33 cellular contexts compared by ENCODE assay signal in genomic region chr7:13197501-13197900, GRCh38.
DNase-seq lines count a peak whose midpoint lies in the region; ATAC-seq and TF ChIP-seq lines count a peak whose summit lies in the region.
"Had no signal": no experiment of that assay in that cellular context is flagged by ENCODE, and none has a peak within 500 bp of the region (broad histone marks: within the 10 kb centered on the region; RNA-seq: fewer than 3 reads in every experiment).

No MANE protein-coding gene starts in this region.

- H3K27ac Mint-ChIP-seq in Calu3 (ENCODE audit: unreplicated experiment) = no peak overlapping the region
- H3K27ac Mint-ChIP-seq: activated CD8-positive, alpha-beta T cell treated with anti-CD3 and anti-CD28 coated beads, Interleukin-2, amount 10 ng/mL, durations not matched to agents 7 days and 5 days; activated naive CD4-positive, alpha-beta T cell treated with anti-CD3 and anti-CD28 coated beads, Interleukin-2, amount 50 U/mL, for 72 hours; activated T-helper 2 cell treated with anti-CD3 and anti-CD28 coated beads, Interferon-gamma antibody, Interleukin-2, Interleukin-4, amounts not matched to agents 10 μg/mL and 5 μg/mL and 100 μg/mL, durations not matched to agents 14 hours and 24 hours and 36 hours; B cell; CD8-positive, alpha-beta memory T cell; IgD-negative memory B cell had no signal

- no peak overlapping the region for H2AFZ ChIP-seq in GM23248
- H2AFZ ChIP-seq in PC-3 (ENCODE audit: low read length) = no peak overlapping the region
- no peak overlapping the region for H2AFZ ChIP-seq in fibroblast of lung (ENCODE audit: low read length)
- H2AFZ ChIP-seq: GM23338 had no signal

- ATAC-seq in PC-3 = peak; percentile 83
- ATAC-seq in GM21619 (IDR thresholded peaks at IDR 0.05; ENCODE audit: unreplicated experiment) = no peak
- no peak for ATAC-seq in lower lobe of right lung
- ATAC-seq: activated CD8-positive, alpha-beta T cell treated with anti-CD3 and anti-CD28 coated beads, Interleukin-2, amount 10 ng/mL, durations not matched to agents 7 days and 5 days; activated naive CD4-positive, alpha-beta T cell treated with anti-CD3 and anti-CD28 coated beads, Interleukin-2, amount 50 U/mL, for 72 hours; foreskin keratinocyte; GM23338; heart left ventricle; pancreas had no signal

- POLR2A ChIA-PET in PC-3 (lab: Charles Lee; ENCODE audit: unreplicated experiment) = no interaction called here

- H3K27me3 ChIP-seq in GM23248 (replicated peaks; ENCODE audit: insufficient read depth) (no peaks in the 10 kb centered on the region), PC-3 (ENCODE audit: low read length) (no peaks in the 10 kb centered on the region), fibroblast of lung (ENCODE audit: control insufficient read depth, insufficient read depth, low read length) (no peaks in the 10 kb centered on the region), lower lobe of right lung (ENCODE audit: low read depth) (no peaks in the 10 kb centered on the region)
- H3K27me3 ChIP-seq: ascending aorta, dorsolateral prefrontal cortex, foreskin keratinocyte, heart left ventricle, pancreas, stomach, tibial nerve had no signal

- H3K36me3 ChIP-seq in GM23248 (ENCODE audit: low read depth) (no peaks in the 10 kb centered on the region), PC-3 (ENCODE audit: low read depth, low read length) (no peaks in the 10 kb centered on the region), fibroblast of lung (ENCODE audit: control insufficient read depth, insufficient read depth, low read length) (no peaks in the 10 kb centered on the region), lower lobe of right lung (no peaks in the 10 kb centered on the region)
- H3K36me3 ChIP-seq: ascending aorta, heart left ventricle, pancreas, stomach, tibial nerve had no signal

- H3K27ac ChIP-seq in GM23248 = no peak overlapping the region
- no peak overlapping the region for H3K27ac ChIP-seq in PC-3 (ENCODE audit: low read length)
- H3K27ac ChIP-seq in fibroblast of lung (ENCODE audit: insufficient read depth, low read length) = no peak overlapping the region
- H3K27ac ChIP-seq in lower lobe of right lung = no peak overlapping the region
- H3K27ac ChIP-seq: ascending aorta, dorsolateral prefrontal cortex, foreskin keratinocyte, heart left ventricle, pancreas, stomach, tibial nerve had no signal

- no peaks in the 10 kb centered on the region for H3K36me3 Mint-ChIP-seq in Calu3 (ENCODE audit: insufficient read depth, unreplicated experiment)
- H3K36me3 Mint-ChIP-seq: activated naive CD4-positive, alpha-beta T cell treated with anti-CD3 and anti-CD28 coated beads, Interleukin-2, amount 50 U/mL, for 72 hours; CD8-positive, alpha-beta memory T cell; IgD-negative memory B cell had no signal

- H3K27me3 Mint-ChIP-seq in Calu3 (ENCODE audit: unreplicated experiment) = no peaks in the 10 kb centered on the region
- H3K27me3 Mint-ChIP-seq: central memory CD8-positive, alpha-beta T cell; IgD-negative memory B cell had no signal

- CTCF ChIA-PET in PC-3 (lab: Charles Lee) (no interaction called here), Calu3 (lab: Charles Lee) (no interaction called here)

- no peaks in the 10 kb centered on the region for H3F3A ChIP-seq in GM23248 (ENCODE audit: insufficient read depth)
- no peaks in the 10 kb centered on the region for H3F3A ChIP-seq in PC-3 (ENCODE audit: low read length, unreplicated experiment)

- no peaks in the 10 kb centered on the region for H3K9me3 Mint-ChIP-seq in Calu3 (ENCODE audit: low read depth, unreplicated experiment)
- H3K9me3 Mint-ChIP-seq: activated naive CD4-positive, alpha-beta T cell treated with anti-CD3 and anti-CD28 coated beads, Interleukin-2, amount 50 U/mL, for 72 hours; activated T-helper 2 cell treated with anti-CD3 and anti-CD28 coated beads, Interferon-gamma antibody, Interleukin-2, Interleukin-4, amounts not matched to agents 10 μg/mL and 5 μg/mL and 100 μg/mL, durations not matched to agents 14 hours and 24 hours and 36 hours; CD8-positive, alpha-beta memory T cell; central memory CD8-positive, alpha-beta T cell; GM23338; IgD-negative memory B cell had no signal

- H3K4me2 ChIP-seq in GM23248 (ENCODE audit: unreplicated experiment) (no peak overlapping the region), PC-3 (ENCODE audit: low read length) (peak overlapping the region; percentile 48), fibroblast of lung (ENCODE audit: extremely low read depth, insufficient read depth, low read length) (no peak overlapping the region)
- H3K4me2 ChIP-seq: GM23338 had no signal

- no peaks in the 10 kb centered on the region for H3K9me2 ChIP-seq in GM23248 (ENCODE audit: insufficient read depth)
- H3K9me2 ChIP-seq in PC-3 (replicated peaks; ENCODE audit: low read length) = no peaks in the 10 kb centered on the region

- H3K79me2 ChIP-seq in GM23248 (ENCODE audit: insufficient read depth) (no peaks in the 10 kb centered on the region), PC-3 (ENCODE audit: low read length) (no peaks in the 10 kb centered on the region), fibroblast of lung (ENCODE audit: control insufficient read depth, insufficient read depth, low read length) (no peaks in the 10 kb centered on the region)

- BruUV-seq in PC-3 (replicated peaks; lab: Mats Ljungman, UMichigan) (no TSS peak), Calu3 (replicated peaks; lab: Mats Ljungman, UMichigan) (no TSS peak)

- DNase-seq in A172 (ENCODE audit: low spot score) = peak; percentile 13
- peak; percentile 52 for DNase-seq in GM23248
- peak; percentile 78 for DNase-seq in PC-3
- peak; percentile 58 to 78 for DNase-seq in fibroblast of lung (ENCODE audit: low read depth in 2 of 2)
- DNase-seq in superior temporal gyrus (ENCODE audit: extremely low spot score) = no peak
- no peak for DNase-seq in lower lobe of right lung
- no peak for DNase-seq in Calu3
- DNase-seq: 8988T; activated CD4-positive, alpha-beta T cell treated with anti-CD3 and anti-CD28 coated beads for 1 hour; activated CD8-positive, alpha-beta T cell treated with anti-CD3 and anti-CD28 coated beads, Interleukin-2, amount 10 ng/mL, durations not matched to agents 7 days and 5 days; CD8-positive, alpha-beta memory T cell; DMS79 treated with DMSO at 0.1 percent for 48 hours; dorsolateral prefrontal cortex; heart left ventricle; MM.1S; NCI-H1417; NCI-H2081 treated with DMSO at 0.1 percent for 48 hours; pancreas; retina; stimulated activated CD4-positive, alpha-beta T cell treated with anti-CD3 and anti-CD28 coated beads, Interleukin-2, amount 100 ng/mL, for 24 hours; stomach; T-helper 1 cell had no signal

- no peaks in the 10 kb centered on the region for H3K4me1 Mint-ChIP-seq in Calu3 (ENCODE audit: low read depth, unreplicated experiment)
- H3K4me1 Mint-ChIP-seq: B cell; CD8-positive, alpha-beta memory T cell; central memory CD8-positive, alpha-beta T cell; GM23338 had no signal

- no peak overlapping the region for H3K4me3 Mint-ChIP-seq in Calu3 (ENCODE audit: low read depth, unreplicated experiment)
- H3K4me3 Mint-ChIP-seq: activated CD8-positive, alpha-beta T cell treated with anti-CD3 and anti-CD28 coated beads, Interleukin-2, amount 10 ng/mL, durations not matched to agents 7 days and 5 days; B cell; CD8-positive, alpha-beta memory T cell; central memory CD8-positive, alpha-beta T cell; GM23338; IgD-negative memory B cell had no signal

- H3K4me3 ChIP-seq in GM23248 = no peak overlapping the region
- H3K4me3 ChIP-seq in PC-3 (ENCODE audit: low read length) = no peak overlapping the region
- no peak overlapping the region for H3K4me3 ChIP-seq in fibroblast of lung (replicated peaks in 1 of 4; ENCODE audit: control extremely low read depth in 1 of 4, insufficient read depth in 1 of 4, low read depth in 3 of 4, low read length in 4 of 4)
- H3K4me3 ChIP-seq in lower lobe of right lung = no peak overlapping the region
- H3K4me3 ChIP-seq: ascending aorta, dorsolateral prefrontal cortex, GM23338, heart left ventricle, lung, pancreas, stomach, tibial nerve had no signal

- intact Hi-C loops in PC-3 (cut with micrococcal nuclease) (loop anchor here (5.0 kb wide), 1 partner anchor 510 kb away; the partner anchor contains the start of gene ARL4A), lower lobe of right lung (cut with DNase I) (no loop called here), Calu3 (cut with micrococcal nuclease; ENCODE audit: unreplicated experiment) (no loop called here)

- H3K9me3 ChIP-seq in GM23248 (ENCODE audit: low read depth) (no peaks in the 10 kb centered on the region), PC-3 (ENCODE audit: low read length) (no peaks in the 10 kb centered on the region), fibroblast of lung (ENCODE audit: control insufficient read depth, insufficient read depth, low read depth, low read length) (no peaks in the 10 kb centered on the region), lower lobe of right lung (no peaks in the 10 kb centered on the region)
- H3K9me3 ChIP-seq: ascending aorta, heart left ventricle, pancreas, stomach, tibial nerve had no signal

- H3K9ac ChIP-seq in GM23248 (no peak overlapping the region), PC-3 (ENCODE audit: low read length) (no peak overlapping the region), fibroblast of lung (ENCODE audit: insufficient read depth, low read length) (no peak overlapping the region)

- H4K20me1 ChIP-seq in GM23248 (ENCODE audit: insufficient read depth) (no peaks in the 10 kb centered on the region), PC-3 (ENCODE audit: low read length) (no peaks in the 10 kb centered on the region), fibroblast of lung (ENCODE audit: control insufficient read depth, extremely low read depth, insufficient read depth, low read length) (no peaks in the 10 kb centered on the region)

- in situ Hi-C loops in GM23248 (cut with MboI) = no loop called here

- H3K4me1 ChIP-seq in GM23248 (ENCODE audit: insufficient read depth) (peaks cover 12% of the 10 kb centered on the region; the same call in 1 of the 2 replicates), PC-3 (ENCODE audit: insufficient read depth, low read length) (peaks cover 24% of the 10 kb centered on the region), fibroblast of lung (ENCODE audit: control insufficient read depth, extremely low read depth, insufficient read depth, low read length) (no peaks in the 10 kb centered on the region), lower lobe of right lung (no peaks in the 10 kb centered on the region)
- H3K4me1 ChIP-seq: ascending aorta, foreskin keratinocyte, pancreas, stomach had no signal

- WGBS in GM23248 (ENCODE audit: low coverage in 1 of 2, low lambda C conversion rate in 2 of 2, missing lambda C conversion rate in 2 of 2), 2 experiments = 74 to 80% methylated on average over 2 of the region's 2 CpGs

- no peak for TF ChIP-seq CTCF in PC-3 (conservative IDR thresholded peaks at IDR 0.05; ENCODE audit: low read depth, low read length)
- no peak for TF ChIP-seq CTCF in fibroblast of lung (conservative IDR thresholded peaks at IDR 0.05 in 1 of 2, IDR thresholded peaks at IDR 0.05 in 1 of 2; ENCODE audit: low read depth in 1 of 2, low read length in 2 of 2)
- TF ChIP-seq CTCF in lower lobe of right lung (IDR thresholded peaks at IDR 0.05) = no peak
- no peak for TF ChIP-seq CTCF in Calu3 (IDR thresholded peaks at IDR 0.05; ENCODE audit: unreplicated experiment)

Comparison
In these comparisons a context has a peak if more than half of its experiments do, and no peak if none do; other contexts are left out.
1. DNase-seq: peak in A172 (single experiment), GM23248 (single experiment), PC-3 (single experiment) and fibroblast of lung (2 of 2); none in superior temporal gyrus (single experiment), lower lobe of right lung (single experiment) and Calu3 (single experiment).